15 cellular contexts compared by ENCODE assay signal in the genomic region with DNA sequence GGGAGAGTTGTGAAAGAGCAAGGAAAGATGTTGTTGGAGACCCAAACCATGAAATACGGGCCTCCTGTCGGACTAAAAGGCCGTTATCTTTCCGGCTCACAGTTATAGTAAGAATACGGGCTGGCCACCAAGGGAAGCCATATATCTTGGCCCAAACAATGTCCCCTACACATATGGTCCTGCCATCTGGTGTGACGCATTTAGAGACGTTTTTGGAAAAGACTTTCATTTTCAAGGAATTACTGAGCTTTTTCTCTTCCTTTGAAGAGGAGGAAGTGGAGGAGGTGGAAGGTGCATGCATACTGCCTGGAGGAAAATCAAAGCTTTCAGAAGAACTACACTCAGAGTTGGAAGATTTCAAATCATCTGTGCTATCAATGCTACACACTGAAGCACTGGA.
"Had no signal": no experiment of that assay in that cellular context is flagged by ENCODE, and none has a peak within 500 bp of the region (broad histone marks: within the 10 kb centered on the region; RNA-seq: fewer than 3 reads in every experiment).

No MANE protein-coding gene starts in this region.

- ATAC-seq: activated CD8-positive, alpha-beta memory T cell treated with anti-CD3 and anti-CD28 coated beads, Interleukin-2, amount 10 ng/mL, durations not matched to agents 7 days and 5 days; gastrocnemius medialis; pancreas; stimulated activated naive CD8-positive, alpha-beta T cell treated with anti-CD3 and anti-CD28 coated beads, Interleukin-15, Interleukin-2, amounts not matched to agents 100 U/mL and 50 U/mL, for 24 hours; upper lobe of right lung had no signal

- H3K27ac Mint-ChIP-seq: activated T-cell treated with anti-CD3 and anti-CD28 coated beads, Interleukin-2, amount 50 U/mL, for 24 hours had no signal

- H3K4me3 Mint-ChIP-seq: activated T-cell treated with anti-CD3 and anti-CD28 coated beads, Interleukin-2, amount 50 U/mL, for 24 hours had no signal

- H3K4me3 ChIP-seq: gastrocnemius medialis, pancreas, testis, upper lobe of right lung had no signal

- H3K9me3 Mint-ChIP-seq: activated naive CD4-positive, alpha-beta T cell treated with anti-CD3 and anti-CD28 coated beads, Interleukin-2, amount 50 U/mL, for 72 hours; activated T-cell treated with anti-CD3 and anti-CD28 coated beads, Interleukin-2, amount 50 U/mL, for 24 hours had no signal

- DNase-seq: activated CD8-positive, alpha-beta memory T cell treated with anti-CD3 and anti-CD28 coated beads, Interleukin-2, amount 10 ng/mL, durations not matched to agents 7 days and 5 days; activated effector memory CD4-positive, alpha-beta T cell treated with anti-CD3 and anti-CD28 coated beads, Interleukin-2, amount 50 U/mL, for 16 hours; activated T-cell treated with anti-CD3 and anti-CD28 coated beads, Interleukin-2, amount 50 U/mL, for 24 hours; effector CD8-positive, alpha-beta T cell; gastrocnemius medialis; kidney; pancreas; retina; stimulated activated CD4-positive, alpha-beta T cell treated with anti-CD3 and anti-CD28 coated beads, Interleukin-4, amount 100 ng/mL, for 1 hour; stimulated activated CD8-positive, alpha-beta memory T cell treated with anti-CD3 and anti-CD28 coated beads, Interleukin-4, amount 100 ng/mL, for 48 hours; stimulated activated naive CD8-positive, alpha-beta T cell treated with anti-CD3 and anti-CD28 coated beads, Interleukin-15, Interleukin-2, amounts not matched to agents 100 U/mL and 50 U/mL, for 24 hours; T-helper 2 cell; testis; upper lobe of right lung had no signal

- H3K27me3 Mint-ChIP-seq: activated CD8-positive, alpha-beta memory T cell treated with anti-CD3 and anti-CD28 coated beads, Interleukin-2, amount 10 ng/mL, durations not matched to agents 7 days and 5 days; activated T-cell treated with anti-CD3 and anti-CD28 coated beads, Interleukin-2, amount 50 U/mL, for 24 hours had no signal
